Comparison of ENCODE assay signal across 1 cellular context in the genomic region with DNA sequence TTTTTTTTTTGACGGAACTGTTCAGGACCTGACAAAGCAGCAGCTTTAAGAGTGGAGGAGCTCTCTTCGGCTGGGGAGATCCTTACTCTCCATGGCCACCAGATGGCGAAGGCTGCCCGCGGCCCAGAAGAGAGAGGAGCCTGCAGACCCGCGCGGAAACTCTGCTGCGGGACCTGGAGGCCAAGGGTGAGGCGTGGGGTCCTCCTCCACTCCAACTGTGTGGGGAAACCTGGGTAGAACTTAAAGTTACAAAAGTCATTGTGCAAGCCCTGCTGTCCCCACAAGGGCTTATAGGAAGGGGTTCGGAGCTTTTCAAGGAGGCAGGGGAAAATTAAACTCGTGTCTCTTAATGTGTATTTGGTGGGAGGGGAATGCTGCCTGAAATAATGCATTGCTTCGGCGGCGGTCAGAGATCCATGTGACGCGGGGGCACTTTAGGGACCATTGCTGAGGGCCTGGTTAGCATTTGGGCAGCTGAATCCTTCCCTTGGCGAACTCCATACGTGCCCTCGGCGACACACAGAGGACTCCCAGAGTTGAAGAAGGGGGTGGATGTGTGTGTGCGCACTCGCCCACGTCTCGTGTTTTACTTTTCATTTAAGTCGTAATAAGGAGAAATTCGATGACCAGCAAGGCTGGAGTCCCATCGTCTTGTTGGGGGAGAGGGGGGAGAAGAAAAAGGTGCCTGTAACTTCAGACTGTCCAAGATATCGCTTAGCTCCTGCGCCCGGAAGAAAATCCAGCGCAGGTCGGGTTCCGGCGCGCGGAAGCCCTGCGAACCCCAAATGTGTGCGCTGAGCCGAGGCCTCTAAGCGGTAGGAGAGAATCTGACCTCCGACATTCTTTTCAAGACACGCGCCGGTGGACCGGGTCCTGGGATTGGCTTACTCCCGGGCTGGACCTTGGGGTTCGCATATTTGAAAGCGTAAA.
TF ChIP-seq lines count a peak whose summit lies in the region.

No MANE protein-coding gene starts in this region.

TF ChIP-seq in GM12878, 131 proteins besides CTCF, POLR2A, EP300 and RAD21 (continued from another document and continues in another):
- TF ChIP-seq, protein P1, sequence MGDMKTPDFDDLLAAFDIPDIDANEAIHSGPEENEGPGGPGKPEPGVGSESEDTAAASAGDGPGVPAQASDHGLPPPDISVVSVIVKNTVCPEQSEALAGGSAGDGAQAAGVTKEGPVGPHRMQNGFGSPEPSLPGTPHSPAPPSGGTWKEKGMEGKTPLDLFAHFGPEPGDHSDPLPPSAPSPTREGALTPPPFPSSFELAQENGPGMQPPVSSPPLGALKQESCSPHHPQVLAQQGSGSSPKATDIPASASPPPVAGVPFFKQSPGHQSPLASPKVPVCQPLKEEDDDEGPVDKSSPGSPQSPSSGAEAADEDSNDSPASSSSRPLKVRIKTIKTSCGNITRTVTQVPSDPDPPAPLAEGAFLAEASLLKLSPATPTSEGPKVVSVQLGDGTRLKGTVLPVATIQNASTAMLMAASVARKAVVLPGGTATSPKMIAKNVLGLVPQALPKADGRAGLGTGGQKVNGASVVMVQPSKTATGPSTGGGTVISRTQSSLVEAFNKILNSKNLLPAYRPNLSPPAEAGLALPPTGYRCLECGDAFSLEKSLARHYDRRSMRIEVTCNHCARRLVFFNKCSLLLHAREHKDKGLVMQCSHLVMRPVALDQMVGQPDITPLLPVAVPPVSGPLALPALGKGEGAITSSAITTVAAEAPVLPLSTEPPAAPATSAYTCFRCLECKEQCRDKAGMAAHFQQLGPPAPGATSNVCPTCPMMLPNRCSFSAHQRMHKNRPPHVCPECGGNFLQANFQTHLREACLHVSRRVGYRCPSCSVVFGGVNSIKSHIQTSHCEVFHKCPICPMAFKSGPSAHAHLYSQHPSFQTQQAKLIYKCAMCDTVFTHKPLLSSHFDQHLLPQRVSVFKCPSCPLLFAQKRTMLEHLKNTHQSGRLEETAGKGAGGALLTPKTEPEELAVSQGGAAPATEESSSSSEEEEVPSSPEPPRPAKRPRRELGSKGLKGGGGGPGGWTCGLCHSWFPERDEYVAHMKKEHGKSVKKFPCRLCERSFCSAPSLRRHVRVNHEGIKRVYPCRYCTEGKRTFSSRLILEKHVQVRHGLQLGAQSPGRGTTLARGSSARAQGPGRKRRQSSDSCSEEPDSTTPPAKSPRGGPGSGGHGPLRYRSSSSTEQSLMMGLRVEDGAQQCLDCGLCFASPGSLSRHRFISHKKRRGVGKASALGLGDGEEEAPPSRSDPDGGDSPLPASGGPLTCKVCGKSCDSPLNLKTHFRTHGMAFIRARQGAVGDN (IDR thresholded peaks at IDR 0.05) = peak; percentile 32; the same call in 1 of the 2 replicates
- TF ChIP-seq TCF7 (IDR thresholded peaks at IDR 0.05; ENCODE audit: borderline replicate concordance) (no peak), TBL1XR1 (IDR thresholded peaks at IDR 0.05; ENCODE audit: low read depth, low read length) (no peak), NFIC (IDR thresholded peaks at IDR 0.05; ENCODE audit: low read depth, low read length) (no peak), MEF2A (IDR thresholded peaks at IDR 0.05; ENCODE audit: insufficient read depth, low read depth, low read length) (no peak), MTA2 (IDR thresholded peaks at IDR 0.05; ENCODE audit: low read depth) (0 out of 2 replicates have a peak, but pooled peaks have one; percentile 30), FOXK2 (IDR thresholded peaks at IDR 0.05) (no peak), SUZ12 (IDR thresholded peaks at IDR 0.05; ENCODE audit: unreplicated experiment) (no peak), ESRRA (IDR thresholded peaks at IDR 0.05; ENCODE audit: low read length) (no peak), TCF3 (IDR thresholded peaks at IDR 0.05; ENCODE audit: borderline replicate concordance, insufficient read depth, low read depth, low read length) (no peak), HDAC2 (IDR thresholded peaks at IDR 0.05) (no peak), ZZZ3 (IDR thresholded peaks at IDR 0.05; ENCODE audit: control insufficient read depth, insufficient read length, low read depth) (no peak), BCL11A (IDR thresholded peaks at IDR 0.05; ENCODE audit: low read depth, low read length) (no peak), ZNF24 (IDR thresholded peaks at IDR 0.05) (peak; percentile 43; the same call in 1 of the 2 replicates), NR2C2 (IDR thresholded peaks at IDR 0.05; ENCODE audit: borderline replicate concordance, control insufficient read depth, insufficient read length, low read depth) (no peak), YY1 (IDR thresholded peaks at IDR 0.05; ENCODE audit: low read depth, low read length) (no peak), SREBF1 (IDR thresholded peaks at IDR 0.05; ENCODE audit: low read length) (no peak), JUNB (IDR thresholded peaks at IDR 0.05) (no peak), CBFB (IDR thresholded peaks at IDR 0.05; ENCODE audit: low read depth) (no peak), CREM (IDR thresholded peaks at IDR 0.05; ENCODE audit: low read depth) (no peak), FOS (IDR thresholded peaks at IDR 0.05; ENCODE audit: borderline replicate concordance, extremely low read depth, insufficient read length) (no peak), HDAC6 (IDR thresholded peaks at IDR 0.05; ENCODE audit: unreplicated experiment) (no peak), PML (IDR thresholded peaks at IDR 0.05; ENCODE audit: low read length) (no peak), NR2F1 (conservative IDR thresholded peaks at IDR 0.05) (peak; percentile 90), RUNX3 (IDR thresholded peaks at IDR 0.05; ENCODE audit: low read length) (no peak), ZNF622 (IDR thresholded peaks at IDR 0.05) (no peak), CEBPB (IDR thresholded peaks at IDR 0.05; ENCODE audit: borderline replicate concordance in 1 of 2, low read depth in 2 of 2, low read length in 2 of 2) (no peak), FOXM1 (IDR thresholded peaks at IDR 0.05; ENCODE audit: low read depth, low read length) (no peak), BMI1 (IDR thresholded peaks at IDR 0.05; ENCODE audit: borderline replicate concordance) (no peak), TARDBP (IDR thresholded peaks at IDR 0.05; ENCODE audit: borderline replicate concordance) (no peak), CREB1 (IDR thresholded peaks at IDR 0.05; ENCODE audit: low read depth) (no peak), KAT2A (conservative IDR thresholded peaks at IDR 0.05; ENCODE audit: control insufficient read depth, low read depth, low read length) (no peak), LARP7 (IDR thresholded peaks at IDR 0.05) (0 out of 2 replicates have a peak, but pooled peaks have one; percentile 45), ATF7 (IDR thresholded peaks at IDR 0.05; ENCODE audit: low read depth) (0 out of 2 replicates have a peak, but pooled peaks have one; percentile 5), KLF5 (IDR thresholded peaks at IDR 0.05; ENCODE audit: partially characterized antibody) (no peak), SIN3A (IDR thresholded peaks at IDR 0.05; ENCODE audit: low read depth, low read length) (peak; percentile 50), GABPA (IDR thresholded peaks at IDR 0.05; ENCODE audit: low read depth) (0 out of 2 replicates have a peak, but pooled peaks have one; percentile 29), RBBP5 (conservative IDR thresholded peaks at IDR 0.05) (no peak), MYB (IDR thresholded peaks at IDR 0.05; ENCODE audit: borderline replicate concordance, low read depth, low read length) (no peak), RB1 (IDR thresholded peaks at IDR 0.05; ENCODE audit: borderline replicate concordance) (peak; percentile 74; the same call in 1 of the 2 replicates), SMARCA5 (IDR thresholded peaks at IDR 0.05) (peak; percentile 79; the same call in 1 of the 2 replicates), BHLHE40 (IDR thresholded peaks at IDR 0.05; ENCODE audit: borderline replicate concordance in 1 of 2, low read depth in 2 of 2, low read length in 1 of 2) (peak in 1 of 2 experiments; percentile 20; a peak in 1 of 4 replicates), TCF12 (IDR thresholded peaks at IDR 0.05; ENCODE audit: low read depth, low read length) (no peak), SIX5 (IDR thresholded peaks at IDR 0.05; ENCODE audit: low read depth, low read length, severe bottlenecking) (no peak), NFYA (IDR thresholded peaks at IDR 0.05; ENCODE audit: borderline replicate concordance, low read depth, low read length) (no peak), SP1 (IDR thresholded peaks at IDR 0.05; ENCODE audit: low read depth, low read length) (no peak), YBX1 (IDR thresholded peaks at IDR 0.05) (no peak), IRF4 (IDR thresholded peaks at IDR 0.05; ENCODE audit: low read depth, low read length) (no peak)
- TF ChIP-seq, protein P2, sequence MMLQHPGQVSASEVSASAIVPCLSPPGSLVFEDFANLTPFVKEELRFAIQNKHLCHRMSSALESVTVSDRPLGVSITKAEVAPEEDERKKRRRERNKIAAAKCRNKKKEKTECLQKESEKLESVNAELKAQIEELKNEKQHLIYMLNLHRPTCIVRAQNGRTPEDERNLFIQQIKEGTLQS (IDR thresholded peaks at IDR 0.05; ENCODE audit: borderline replicate concordance, extremely low read depth, low read depth, low read length) = no peak
- TF ChIP-seq, protein P3, sequence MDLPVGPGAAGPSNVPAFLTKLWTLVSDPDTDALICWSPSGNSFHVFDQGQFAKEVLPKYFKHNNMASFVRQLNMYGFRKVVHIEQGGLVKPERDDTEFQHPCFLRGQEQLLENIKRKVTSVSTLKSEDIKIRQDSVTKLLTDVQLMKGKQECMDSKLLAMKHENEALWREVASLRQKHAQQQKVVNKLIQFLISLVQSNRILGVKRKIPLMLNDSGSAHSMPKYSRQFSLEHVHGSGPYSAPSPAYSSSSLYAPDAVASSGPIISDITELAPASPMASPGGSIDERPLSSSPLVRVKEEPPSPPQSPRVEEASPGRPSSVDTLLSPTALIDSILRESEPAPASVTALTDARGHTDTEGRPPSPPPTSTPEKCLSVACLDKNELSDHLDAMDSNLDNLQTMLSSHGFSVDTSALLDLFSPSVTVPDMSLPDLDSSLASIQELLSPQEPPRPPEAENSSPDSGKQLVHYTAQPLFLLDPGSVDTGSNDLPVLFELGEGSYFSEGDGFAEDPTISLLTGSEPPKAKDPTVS (IDR thresholded peaks at IDR 0.05; ENCODE audit: low read depth, low read length) = no peak
- TF ChIP-seq, protein P4, sequence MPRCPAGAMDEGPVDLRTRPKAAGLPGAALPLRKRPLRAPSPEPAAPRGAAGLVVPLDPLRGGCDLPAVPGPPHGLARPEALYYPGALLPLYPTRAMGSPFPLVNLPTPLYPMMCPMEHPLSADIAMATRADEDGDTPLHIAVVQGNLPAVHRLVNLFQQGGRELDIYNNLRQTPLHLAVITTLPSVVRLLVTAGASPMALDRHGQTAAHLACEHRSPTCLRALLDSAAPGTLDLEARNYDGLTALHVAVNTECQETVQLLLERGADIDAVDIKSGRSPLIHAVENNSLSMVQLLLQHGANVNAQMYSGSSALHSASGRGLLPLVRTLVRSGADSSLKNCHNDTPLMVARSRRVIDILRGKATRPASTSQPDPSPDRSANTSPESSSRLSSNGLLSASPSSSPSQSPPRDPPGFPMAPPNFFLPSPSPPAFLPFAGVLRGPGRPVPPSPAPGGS (IDR thresholded peaks at IDR 0.05; ENCODE audit: borderline replicate concordance, insufficient read depth, low read depth, low read length, poor library complexity, severe bottlenecking) = no peak
- TF ChIP-seq, protein P5, sequence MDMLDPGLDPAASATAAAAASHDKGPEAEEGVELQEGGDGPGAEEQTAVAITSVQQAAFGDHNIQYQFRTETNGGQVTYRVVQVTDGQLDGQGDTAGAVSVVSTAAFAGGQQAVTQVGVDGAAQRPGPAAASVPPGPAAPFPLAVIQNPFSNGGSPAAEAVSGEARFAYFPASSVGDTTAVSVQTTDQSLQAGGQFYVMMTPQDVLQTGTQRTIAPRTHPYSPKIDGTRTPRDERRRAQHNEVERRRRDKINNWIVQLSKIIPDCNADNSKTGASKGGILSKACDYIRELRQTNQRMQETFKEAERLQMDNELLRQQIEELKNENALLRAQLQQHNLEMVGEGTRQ (IDR thresholded peaks at IDR 0.05; ENCODE audit: borderline replicate concordance, low read depth, low read length) = no peak
- TF ChIP-seq, protein P6, sequence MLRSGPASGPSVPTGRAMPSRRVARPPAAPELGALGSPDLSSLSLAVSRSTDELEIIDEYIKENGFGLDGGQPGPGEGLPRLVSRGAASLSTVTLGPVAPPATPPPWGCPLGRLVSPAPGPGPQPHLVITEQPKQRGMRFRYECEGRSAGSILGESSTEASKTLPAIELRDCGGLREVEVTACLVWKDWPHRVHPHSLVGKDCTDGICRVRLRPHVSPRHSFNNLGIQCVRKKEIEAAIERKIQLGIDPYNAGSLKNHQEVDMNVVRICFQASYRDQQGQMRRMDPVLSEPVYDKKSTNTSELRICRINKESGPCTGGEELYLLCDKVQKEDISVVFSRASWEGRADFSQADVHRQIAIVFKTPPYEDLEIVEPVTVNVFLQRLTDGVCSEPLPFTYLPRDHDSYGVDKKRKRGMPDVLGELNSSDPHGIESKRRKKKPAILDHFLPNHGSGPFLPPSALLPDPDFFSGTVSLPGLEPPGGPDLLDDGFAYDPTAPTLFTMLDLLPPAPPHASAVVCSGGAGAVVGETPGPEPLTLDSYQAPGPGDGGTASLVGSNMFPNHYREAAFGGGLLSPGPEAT (IDR thresholded peaks at IDR 0.05; ENCODE audit: low read depth) = no peak
- TF ChIP-seq, protein P7, sequence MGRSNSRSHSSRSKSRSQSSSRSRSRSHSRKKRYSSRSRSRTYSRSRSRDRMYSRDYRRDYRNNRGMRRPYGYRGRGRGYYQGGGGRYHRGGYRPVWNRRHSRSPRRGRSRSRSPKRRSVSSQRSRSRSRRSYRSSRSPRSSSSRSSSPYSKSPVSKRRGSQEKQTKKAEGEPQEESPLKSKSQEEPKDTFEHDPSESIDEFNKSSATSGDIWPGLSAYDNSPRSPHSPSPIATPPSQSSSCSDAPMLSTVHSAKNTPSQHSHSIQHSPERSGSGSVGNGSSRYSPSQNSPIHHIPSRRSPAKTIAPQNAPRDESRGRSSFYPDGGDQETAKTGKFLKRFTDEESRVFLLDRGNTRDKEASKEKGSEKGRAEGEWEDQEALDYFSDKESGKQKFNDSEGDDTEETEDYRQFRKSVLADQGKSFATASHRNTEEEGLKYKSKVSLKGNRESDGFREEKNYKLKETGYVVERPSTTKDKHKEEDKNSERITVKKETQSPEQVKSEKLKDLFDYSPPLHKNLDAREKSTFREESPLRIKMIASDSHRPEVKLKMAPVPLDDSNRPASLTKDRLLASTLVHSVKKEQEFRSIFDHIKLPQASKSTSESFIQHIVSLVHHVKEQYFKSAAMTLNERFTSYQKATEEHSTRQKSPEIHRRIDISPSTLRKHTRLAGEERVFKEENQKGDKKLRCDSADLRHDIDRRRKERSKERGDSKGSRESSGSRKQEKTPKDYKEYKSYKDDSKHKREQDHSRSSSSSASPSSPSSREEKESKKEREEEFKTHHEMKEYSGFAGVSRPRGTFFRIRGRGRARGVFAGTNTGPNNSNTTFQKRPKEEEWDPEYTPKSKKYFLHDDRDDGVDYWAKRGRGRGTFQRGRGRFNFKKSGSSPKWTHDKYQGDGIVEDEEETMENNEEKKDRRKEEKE (IDR thresholded peaks at IDR 0.05) = no peak
- TF ChIP-seq, protein P8, sequence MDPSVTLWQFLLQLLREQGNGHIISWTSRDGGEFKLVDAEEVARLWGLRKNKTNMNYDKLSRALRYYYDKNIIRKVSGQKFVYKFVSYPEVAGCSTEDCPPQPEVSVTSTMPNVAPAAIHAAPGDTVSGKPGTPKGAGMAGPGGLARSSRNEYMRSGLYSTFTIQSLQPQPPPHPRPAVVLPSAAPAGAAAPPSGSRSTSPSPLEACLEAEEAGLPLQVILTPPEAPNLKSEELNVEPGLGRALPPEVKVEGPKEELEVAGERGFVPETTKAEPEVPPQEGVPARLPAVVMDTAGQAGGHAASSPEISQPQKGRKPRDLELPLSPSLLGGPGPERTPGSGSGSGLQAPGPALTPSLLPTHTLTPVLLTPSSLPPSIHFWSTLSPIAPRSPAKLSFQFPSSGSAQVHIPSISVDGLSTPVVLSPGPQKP (IDR thresholded peaks at IDR 0.05; ENCODE audit: low read depth, low read length) = no peak
